ENCODE assay signal across 8 cellular contexts in the genomic region with DNA sequence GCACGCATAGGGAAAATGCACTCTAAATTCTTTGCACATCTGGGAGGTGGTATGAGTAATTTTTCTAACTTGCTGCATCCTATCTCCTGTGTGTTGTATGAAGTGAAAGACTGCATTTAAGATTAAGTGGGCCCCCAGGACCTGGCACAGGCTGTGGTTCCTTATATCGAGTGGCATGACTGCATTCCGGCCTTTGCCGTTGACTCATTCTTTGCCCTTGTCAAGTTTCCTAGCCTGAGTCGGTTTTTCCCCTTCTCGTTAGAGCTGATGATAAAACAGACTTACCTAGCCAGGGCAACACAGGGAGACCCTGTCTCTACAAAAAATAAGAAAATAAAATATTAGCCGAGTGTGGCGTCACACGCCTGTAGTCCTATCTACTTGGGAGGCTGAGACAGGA. TPM values are rescaled to one million over a fixed set of nuclear protein-coding genes. Genes with fewer than 3 reads are reported as not detected.
DNase-seq lines count a peak whose midpoint lies in the region; ATAC-seq, FAIRE-seq and TF ChIP-seq lines count a peak whose summit lies in the region.
"Not testable (repeated sequence)": the region's sequence is repeated elsewhere in the genome, so short reads cannot be mapped to it uniquely, and the experiment has no call there.

No MANE protein-coding gene starts in this region.

- CTCF ChIA-PET in CD8-positive, alpha-beta memory T cell (lab: Charles Lee) = interaction anchor here (0.5 to 1.7 kb wide), 5 partner anchors 13 to 253 kb away, joined by 3 to 4 read pairs (median 4); no protein-coding TSS in a partner anchor
- CTCF ChIA-PET in RWPE1 (lab: Yijun Ruan, JAX) = interaction anchor here (0.7 kb wide), 1 partner anchor 83 kb away, joined by 4 read pairs; no protein-coding TSS in a partner anchor

- peaks cover 7 to 14% (median 12%) of the 10 kb centered on the region in 3 donors for H3K4me1 Mint-ChIP-seq in CD8-positive, alpha-beta memory T cell
- H3K4me1 Mint-ChIP-seq in astrocyte (ENCODE audit: low read depth, unreplicated experiment) = not testable (repeated sequence)
- H3K4me1 Mint-ChIP-seq in stimulated activated effector memory CD8-positive, alpha-beta T cell treated with anti-CD3 and anti-CD28 coated beads, Interleukin-12 subunit alpha, Interleukin-12 subunit beta, amount 100 ng/mL, for 72 hours = peaks cover 17% of the 10 kb centered on the region

- POLR2A ChIA-PET in CD8-positive, alpha-beta memory T cell (lab: Charles Lee) = interaction anchor here (0.5 kb wide), 1 partner anchor 31 kb away, joined by 5 read pairs; no protein-coding TSS in a partner anchor
- POLR2A ChIA-PET in RWPE1 (lab: Yijun Ruan, JAX; ENCODE audit: low non-redundant PET) = interaction anchor here (0.7 kb wide), 1 partner anchor 556 kb away, joined by 3 read pairs; no protein-coding TSS in a partner anchor

- H3K27me3 Mint-ChIP-seq in CD8-positive, alpha-beta memory T cell; astrocyte (ENCODE audit: low read depth, unreplicated experiment): not testable (repeated sequence)

- not testable (repeated sequence) for H3K27me3 ChIP-seq in CD8-positive, alpha-beta memory T cell (ENCODE audit: insufficient read depth, low read length, poor library complexity, severe bottlenecking); astrocyte (ENCODE audit: insufficient read depth, low read length)

- not testable (repeated sequence) for H3K9ac ChIP-seq in astrocyte (ENCODE audit: low read length)

- not testable (repeated sequence) for FAIRE-seq in astrocyte (lab: Jason Lieb, UNC)

- not testable (repeated sequence) for H3K36me3 ChIP-seq in CD8-positive, alpha-beta memory T cell (ENCODE audit: insufficient read depth, low read length); astrocyte (ENCODE audit: insufficient read depth, low read length)

- H3K4me3 ChIP-seq in CD8-positive, alpha-beta memory T cell (ENCODE audit: low read length); astrocyte (ENCODE audit: insufficient read depth, low read depth, low read length): not testable (repeated sequence)

- not testable (repeated sequence) for H3K27ac ChIP-seq in CD8-positive, alpha-beta memory T cell (ENCODE audit: low read depth, low read length); RWPE1; astrocyte (ENCODE audit: low read depth, low read length)

- ATAC-seq in HG03565 (IDR thresholded peaks at IDR 0.05; ENCODE audit: unreplicated experiment) = peak; percentile 48
- peak; percentile 97 for ATAC-seq in stimulated activated effector memory CD8-positive, alpha-beta T cell treated with anti-CD3 and anti-CD28 coated beads, Interleukin-12 subunit alpha, Interleukin-12 subunit beta, amount 100 ng/mL, for 72 hours

- H3K4me3 Mint-ChIP-seq in CD8-positive, alpha-beta memory T cell = peak overlapping the region in 5 of 7 donors; percentile 26 to 70 (median 44)
- not testable (repeated sequence) for H3K4me3 Mint-ChIP-seq in astrocyte (ENCODE audit: unreplicated experiment)
- H3K4me3 Mint-ChIP-seq in stimulated activated effector memory CD8-positive, alpha-beta T cell treated with anti-CD3 and anti-CD28 coated beads, Interleukin-12 subunit alpha, Interleukin-12 subunit beta, amount 100 ng/mL, for 72 hours = peak overlapping the region; percentile 35

- not testable (repeated sequence) for TF ChIP-seq CTCF in RWPE1 (conservative IDR thresholded peaks at IDR 0.05; ENCODE audit: low read depth); astrocyte (IDR thresholded peaks at IDR 0.05; ENCODE audit: insufficient read depth, low read depth, low read length)

- not testable (repeated sequence) for H4K20me1 ChIP-seq in astrocyte (ENCODE audit: insufficient read depth, low read length)

- not testable (repeated sequence) for H3K9me3 ChIP-seq in CD8-positive, alpha-beta memory T cell (ENCODE audit: low read length); astrocyte (ENCODE audit: insufficient read depth, low read depth, low read length)

- H3K4me2 ChIP-seq in astrocyte (ENCODE audit: low read length) = not testable (repeated sequence)

- not testable (repeated sequence) for H3K9me3 Mint-ChIP-seq in CD8-positive, alpha-beta memory T cell; astrocyte (ENCODE audit: unreplicated experiment); stimulated activated effector memory CD8-positive, alpha-beta T cell treated with anti-CD3 and anti-CD28 coated beads, Interleukin-12 subunit alpha, Interleukin-12 subunit beta, amount 100 ng/mL, for 72 hours

- H3K79me2 ChIP-seq in astrocyte (ENCODE audit: insufficient read depth, low read length) = not testable (repeated sequence)

- DNase-seq in CD8-positive, alpha-beta memory T cell; stimulated activated effector memory CD8-positive, alpha-beta T cell treated with anti-CD3 and anti-CD28 coated beads, Interleukin-12 subunit alpha, Interleukin-12 subunit beta, amount 100 ng/mL, for 72 hours (ENCODE audit: low spot score in 2 of 2): not testable (repeated sequence)
- DNase-seq in RWPE1 (ENCODE audit: low spot score) (peak; percentile 72), astrocyte (ENCODE audit: low read depth) (peak; percentile 27), glomerular visceral epithelial cell (ENCODE audit: extremely low spot score) (peak; percentile 42), renal cortical epithelial cell (ENCODE audit: low read depth) (peak; percentile 27)
- DNase-seq in activated CD8-positive, alpha-beta memory T cell treated with anti-CD3 and anti-CD28 coated beads, Interleukin-2, amount 50 U/mL, for 4 hours = peak; percentile 19

- not testable (repeated sequence) for H3K27ac Mint-ChIP-seq in CD8-positive, alpha-beta memory T cell; astrocyte (ENCODE audit: unreplicated experiment); stimulated activated effector memory CD8-positive, alpha-beta T cell treated with anti-CD3 and anti-CD28 coated beads, Interleukin-12 subunit alpha, Interleukin-12 subunit beta, amount 100 ng/mL, for 72 hours

- H2AFZ ChIP-seq in astrocyte (ENCODE audit: low read depth, low read length) = not testable (repeated sequence)

- H3K4me1 ChIP-seq in CD8-positive, alpha-beta memory T cell (ENCODE audit: insufficient read depth, low read length); astrocyte (ENCODE audit: insufficient read depth, low read length): not testable (repeated sequence)

- H3K36me3 Mint-ChIP-seq in CD8-positive, alpha-beta memory T cell; astrocyte (ENCODE audit: low read depth, unreplicated experiment); stimulated activated effector memory CD8-positive, alpha-beta T cell treated with anti-CD3 and anti-CD28 coated beads, Interleukin-12 subunit alpha, Interleukin-12 subunit beta, amount 100 ng/mL, for 72 hours: not testable (repeated sequence)

RNA-seq across cellular contexts. Expression of gene TGIF1, which starts 37.4 kb away (rescaled TPM):
- total RNA-seq in CD8-positive, alpha-beta memory T cell = 10 to 100 TPM; 36.9 to 38.3 TPM
- polyA plus RNA-seq in CD8-positive, alpha-beta memory T cell = 77.0 TPM
- total RNA-seq in astrocyte (110 and 128 TPM in 2 replicates), renal cortical epithelial cell (295 and 343 TPM in 2 replicates)
